12 cellular contexts compared by ENCODE assay signal in the genomic region with DNA sequence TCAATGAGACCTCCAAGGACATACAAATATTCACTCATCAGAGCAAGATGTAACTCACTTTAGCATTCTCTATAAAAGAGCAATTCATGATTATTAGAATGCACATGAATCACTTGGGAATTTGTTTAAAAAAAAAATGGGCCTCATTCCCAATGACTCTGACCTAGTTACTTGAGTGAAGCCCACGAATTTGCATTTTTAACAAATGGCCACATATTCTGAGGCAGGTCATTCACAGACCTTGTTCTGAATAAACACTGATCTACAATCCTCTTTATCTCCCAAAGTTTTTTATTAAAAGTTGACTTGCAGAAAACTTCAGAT.
DNase-seq lines count a peak whose midpoint lies in the region; ATAC-seq and TF ChIP-seq lines count a peak whose summit lies in the region.
"Had no signal": no experiment of that assay in that cellular context is flagged by ENCODE, and none has a peak within 500 bp of the region (broad histone marks: within the 10 kb centered on the region; RNA-seq: fewer than 3 reads in every experiment).

No MANE protein-coding gene starts in this region.

- POLR2A ChIA-PET in SK-N-SH (lab: Yijun Ruan, JAX): no interaction called here

- H3K79me2 ChIP-seq in SK-N-SH (ENCODE audit: insufficient read depth): no peaks in the 10 kb centered on the region

- H4K20me1 ChIP-seq in SK-N-SH (ENCODE audit: insufficient read depth): no peaks in the 10 kb centered on the region

- no peak for TF ChIP-seq CTCF in SK-N-SH (IDR thresholded peaks at IDR 0.05)
- TF ChIP-seq CTCF in RWPE2 (IDR thresholded peaks at IDR 0.05; ENCODE audit: poor library complexity, severe bottlenecking): no peak
- TF ChIP-seq CTCF in fibroblast of the aortic adventitia (IDR thresholded peaks at IDR 0.05; ENCODE audit: insufficient read depth, low read length): no peak

- H3K9ac ChIP-seq in SK-N-SH: no peak overlapping the region

- no peaks in the 10 kb centered on the region for H3F3A ChIP-seq in SK-N-SH (replicated peaks; ENCODE audit: insufficient read depth)

- 0% methylated on average over 1 of the region's 1 CpG for WGBS in SK-N-SH (ENCODE audit: low lambda C conversion rate)

- H3K9me3 ChIP-seq in SK-N-SH (no peaks in the 10 kb centered on the region), RWPE2 (ENCODE audit: severe bottlenecking) (no peaks in the 10 kb centered on the region)
- H3K9me3 ChIP-seq: tibial nerve had no signal

- TF ChIP-seq RAD21 in SK-N-SH (IDR thresholded peaks at IDR 0.05; ENCODE audit: low read length): no peak

- H3K27me3 ChIP-seq in SK-N-SH (ENCODE audit: insufficient read depth) (no peaks in the 10 kb centered on the region), RWPE2 (ENCODE audit: insufficient read depth, poor library complexity, severe bottlenecking) (no peaks in the 10 kb centered on the region)
- H3K27me3 ChIP-seq: tibial nerve had no signal

- H3K4me1 ChIP-seq in SK-N-SH (ENCODE audit: control insufficient read depth in 1 of 2, insufficient read depth in 2 of 2, low read depth in 1 of 2, low read length in 1 of 2) (no peaks in the 10 kb centered on the region), RWPE2 (ENCODE audit: insufficient read depth, poor library complexity, severe bottlenecking) (peaks cover 7% of the 10 kb centered on the region)
- H3K4me1 ChIP-seq: tibial nerve had no signal

- no peak for TF ChIP-seq EP300 in SK-N-SH (IDR thresholded peaks at IDR 0.05; ENCODE audit: borderline replicate concordance in 1 of 2, low read depth in 1 of 2, low read length in 1 of 2)

- H3K4me2 ChIP-seq in SK-N-SH: no peak overlapping the region
- H3K4me2 ChIP-seq: GM23338 had no signal

- H3K36me3 ChIP-seq in SK-N-SH (replicated peaks in 1 of 2; ENCODE audit: control insufficient read depth in 1 of 2, insufficient read depth in 2 of 2, low read length in 1 of 2): no peaks in the 10 kb centered on the region
- H3K36me3 ChIP-seq in RWPE2 (ENCODE audit: low read depth): no peaks in the 10 kb centered on the region; the same call in 1 of the 2 replicates
- H3K36me3 ChIP-seq: tibial nerve had no signal

- H2AFZ ChIP-seq in SK-N-SH (ENCODE audit: low read depth): no peak overlapping the region
- H2AFZ ChIP-seq: GM23338 had no signal

- ATAC-seq in SK-N-SH treated with all-trans-retinoic acid at 6 μM for 48 hours: no peak; the same call in 2 of the 3 replicates
- ATAC-seq in RWPE2 (ENCODE audit: low read depth): peak; percentile 53; the same call in 1 of the 3 replicates
- ATAC-seq in GM19467 (IDR thresholded peaks at IDR 0.05; ENCODE audit: unreplicated experiment): no peak

- no peaks in the 10 kb centered on the region for H3K9me2 ChIP-seq in SK-N-SH

- CTCF ChIA-PET in SK-N-SH (lab: Yijun Ruan, JAX): interaction anchor here (0.5 to 3.4 kb wide), 71 partner anchors 8 to 1013 kb away, joined by 3 to 53 read pairs (median 4); no protein-coding TSS in a partner anchor

- no peak overlapping the region for H3K27ac ChIP-seq in SK-N-SH (ENCODE audit: low read depth in 2 of 2, low read length in 1 of 2)
- no peak overlapping the region for H3K27ac ChIP-seq in RWPE2 (ENCODE audit: poor library complexity, severe bottlenecking)
- H3K27ac ChIP-seq: HL-60, tibial nerve had no signal

- H3K4me3 ChIP-seq in SK-N-SH (ENCODE audit: low read depth in 2 of 2, low read length in 1 of 2) (no peak overlapping the region), RWPE2 (ENCODE audit: severe bottlenecking) (no peak overlapping the region), fibroblast of the aortic adventitia (ENCODE audit: low read depth, low read length) (no peak overlapping the region)
- H3K4me3 ChIP-seq: GM23338, tibial nerve had no signal

- DNase-seq in SK-N-SH (no peak), RWPE2 (ENCODE audit: low spot score) (no peak), fibroblast of the aortic adventitia (ENCODE audit: low read depth) (peak; percentile 21), UCSD-AML1 (lab: John Stamatoyannopoulos, UW; ENCODE audit: unreplicated experiment) (no peak), DMS 273 treated with DMSO at 0.1 percent for 48 hours (lab: John Stamatoyannopoulos, UW) (no peak), NCI-H1436 treated with DMSO at 0.1 percent for 48 hours (lab: John Stamatoyannopoulos, UW) (no peak)
- DNase-seq: 8988T had no signal

TF ChIP-seq in SK-N-SH, 30 proteins besides CTCF, POLR2A, EP300 and RAD21:
- TF ChIP-seq ELF1 (IDR thresholded peaks at IDR 0.05): no peak
- TF ChIP-seq JUND (IDR thresholded peaks at IDR 0.05): 0 out of 2 replicates have a peak, but pooled peaks have one; percentile 15

TF ChIP-seq in SK-N-SH treated with all-trans-retinoic acid at 6 μM for 48 hours, 23 proteins besides CTCF, POLR2A, EP300 and RAD21:
- TF ChIP-seq, protein P1, sequence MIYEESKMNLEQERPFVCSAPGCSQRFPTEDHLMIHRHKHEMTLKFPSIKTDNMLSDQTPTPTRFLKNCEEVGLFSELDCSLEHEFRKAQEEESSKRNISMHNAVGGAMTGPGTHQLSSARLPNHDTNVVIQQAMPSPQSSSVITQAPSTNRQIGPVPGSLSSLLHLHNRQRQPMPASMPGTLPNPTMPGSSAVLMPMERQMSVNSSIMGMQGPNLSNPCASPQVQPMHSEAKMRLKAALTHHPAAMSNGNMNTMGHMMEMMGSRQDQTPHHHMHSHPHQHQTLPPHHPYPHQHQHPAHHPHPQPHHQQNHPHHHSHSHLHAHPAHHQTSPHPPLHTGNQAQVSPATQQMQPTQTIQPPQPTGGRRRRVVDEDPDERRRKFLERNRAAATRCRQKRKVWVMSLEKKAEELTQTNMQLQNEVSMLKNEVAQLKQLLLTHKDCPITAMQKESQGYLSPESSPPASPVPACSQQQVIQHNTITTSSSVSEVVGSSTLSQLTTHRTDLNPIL (CRISPR knock-in tag; IDR thresholded peaks at IDR 0.05; ENCODE audit: low read depth): no peak
- TF ChIP-seq TCF4 (CRISPR knock-in tag; IDR thresholded peaks at IDR 0.05; ENCODE audit: borderline replicate concordance) (no peak), ZFP30 (CRISPR knock-in tag; IDR thresholded peaks at IDR 0.05) (no peak), BACH2 (CRISPR knock-in tag; IDR thresholded peaks at IDR 0.05; ENCODE audit: borderline replicate concordance) (no peak), OSR1 (CRISPR knock-in tag; IDR thresholded peaks at IDR 0.05) (no peak), ISL1 (CRISPR knock-in tag; IDR thresholded peaks at IDR 0.05) (no peak), CSDC2 (CRISPR knock-in tag; IDR thresholded peaks at IDR 0.05) (no peak), ZNF8 (CRISPR knock-in tag; IDR thresholded peaks at IDR 0.05) (no peak)
TF ChIP-seq in SK-N-SH treated with all-trans-retinoic acid at 6 μM for 48 hours: peak in this region for 0.
